Comparison of ENCODE assay signal across 10 cellular contexts in the genomic region with DNA sequence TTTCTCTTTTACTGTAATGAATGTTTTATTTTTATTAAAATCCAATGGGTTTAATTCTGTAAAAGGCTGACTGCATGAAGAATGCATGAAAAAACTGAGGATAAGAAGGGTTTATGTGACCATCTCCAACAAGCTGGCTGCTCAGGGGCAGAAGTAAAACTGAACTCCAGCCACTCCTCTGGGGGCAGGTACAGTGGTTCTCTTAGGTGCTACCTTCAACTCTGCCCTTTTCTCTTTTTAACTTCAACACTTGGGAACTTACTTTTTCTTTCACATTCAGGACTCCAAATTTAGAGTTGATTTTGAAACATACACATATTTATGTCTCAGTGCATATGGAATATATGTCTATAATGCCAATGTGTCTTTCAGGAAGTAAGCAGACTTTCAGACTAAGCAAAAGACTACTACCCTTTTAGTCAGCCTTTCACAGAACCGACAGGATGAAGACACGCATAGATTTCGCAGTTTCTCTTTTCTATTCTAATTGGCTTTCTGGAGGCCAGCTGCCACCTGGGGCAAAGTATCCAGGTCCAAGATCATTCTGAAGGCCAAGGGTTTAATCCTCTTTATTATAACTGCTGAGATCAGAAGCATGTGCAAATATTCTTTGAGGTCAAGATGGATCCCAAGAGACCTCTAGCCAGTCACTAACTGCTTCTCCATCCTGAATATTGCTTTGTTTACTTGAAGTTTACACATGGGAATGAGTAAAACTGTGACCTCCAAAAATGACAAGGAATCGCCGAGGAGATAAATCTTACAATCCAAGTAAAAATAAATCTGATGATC. TPM values are rescaled to one million over a fixed set of nuclear protein-coding genes. Genes with fewer than 3 reads are reported as not detected.
A peak's percentile ranks its signal among the peaks of the same experiment; 100 is the strongest.
DNase-seq lines count a peak whose midpoint lies in the region; ATAC-seq and TF ChIP-seq lines count a peak whose summit lies in the region.
"Had no signal": no experiment of that assay in that cellular context is flagged by ENCODE, and none has a peak within 500 bp of the region (broad histone marks: within the 10 kb centered on the region; RNA-seq: fewer than 3 reads in every experiment).

No MANE protein-coding gene starts in this region.

- no peak for DNase-seq in neural progenitor cell (ENCODE audit: low spot score)
- no peak for DNase-seq in CD4-positive, alpha-beta T cell
- no peak for DNase-seq in activated CD8-positive, alpha-beta memory T cell treated with anti-CD3 and anti-CD28 coated beads, Interleukin-2, amount 50 U/mL, for 48 hours
- no peak for DNase-seq in mucosa of descending colon
- DNase-seq in lower leg skin (ENCODE audit: low spot score in 2 of 2) = no peak
- DNase-seq: activated CD4-positive, alpha-beta T cell treated with anti-CD3 and anti-CD28 coated beads, Interleukin-2, amount 50 U/mL, for 4 hours; stimulated activated naive CD8-positive, alpha-beta T cell treated with anti-CD3 and anti-CD28 coated beads, Interleukin-15, Interleukin-2, amounts not matched to agents 100 U/mL and 50 U/mL, for 24 hours had no signal

- H3K9me3 ChIP-seq in neural progenitor cell (ENCODE audit: low read depth) (no peaks in the 10 kb centered on the region), mucosa of descending colon (no peaks in the 10 kb centered on the region)
- no peaks in the 10 kb centered on the region for H3K9me3 ChIP-seq in CD4-positive, alpha-beta T cell (ENCODE audit: control insufficient read depth, low read length)

- no peak overlapping the region for H3K27ac ChIP-seq in neural progenitor cell
- H3K27ac ChIP-seq in CD4-positive, alpha-beta T cell (ENCODE audit: low read depth, low read length) = no peak overlapping the region

- no peak overlapping the region for H2AFZ ChIP-seq in neural progenitor cell (replicated peaks)

- H3K79me2 ChIP-seq in neural progenitor cell (ENCODE audit: low read depth) = no peaks in the 10 kb centered on the region

- no peaks in the 10 kb centered on the region for H3K36me3 ChIP-seq in neural progenitor cell
- H3K36me3 ChIP-seq in mucosa of descending colon (ENCODE audit: low read depth) = no peaks in the 10 kb centered on the region

- 61 to 69% methylated on average over 5 of the region's 5 CpGs for WGBS in lower leg skin, 2 donors

- H3K36me3 Mint-ChIP-seq in neural progenitor cell = peaks cover 14% of the 10 kb centered on the region
- no peaks in the 10 kb centered on the region for H3K36me3 Mint-ChIP-seq in CD4-positive, alpha-beta T cell (ENCODE audit: low read depth)

- H3K27me3 Mint-ChIP-seq in neural progenitor cell (ENCODE audit: insufficient read depth, low read depth) = no peaks in the 10 kb centered on the region
- H3K27me3 Mint-ChIP-seq in CD4-positive, alpha-beta T cell = no peaks in the 10 kb centered on the region

- ATAC-seq in GM18909 (IDR thresholded peaks at IDR 0.05; ENCODE audit: poor library complexity, unreplicated experiment) = peak; percentile 74
- ATAC-seq in GM21619 (IDR thresholded peaks at IDR 0.05; ENCODE audit: unreplicated experiment) = peak; percentile 56
- peak; percentile 58 for ATAC-seq in HG03175 (IDR thresholded peaks at IDR 0.05; ENCODE audit: unreplicated experiment)
- ATAC-seq in CD4-positive, alpha-beta T cell (ENCODE audit: poor library complexity) = no peak
- no peak for ATAC-seq in mucosa of descending colon
- ATAC-seq: stimulated activated naive CD8-positive, alpha-beta T cell treated with anti-CD3 and anti-CD28 coated beads, Interleukin-15, Interleukin-2, amounts not matched to agents 100 U/mL and 50 U/mL, for 24 hours had no signal

- no peaks in the 10 kb centered on the region for H4K20me1 ChIP-seq in neural progenitor cell (ENCODE audit: low read depth)

- H3K9ac ChIP-seq in neural progenitor cell = no peak overlapping the region

- no peaks in the 10 kb centered on the region for H3F3A ChIP-seq in neural progenitor cell (ENCODE audit: low read depth)

- H3K4me3 Mint-ChIP-seq in neural progenitor cell = no peak overlapping the region
- H3K4me3 Mint-ChIP-seq in CD4-positive, alpha-beta T cell = no peak overlapping the region

- H3K4me1 ChIP-seq in neural progenitor cell (no peaks in the 10 kb centered on the region), mucosa of descending colon (ENCODE audit: low read depth) (no peaks in the 10 kb centered on the region)

- H3K27me3 ChIP-seq in neural progenitor cell = no peaks in the 10 kb centered on the region
- H3K27me3 ChIP-seq in CD4-positive, alpha-beta T cell (ENCODE audit: control insufficient read depth, insufficient read depth, low read length) = no peaks in the 10 kb centered on the region

- TF ChIP-seq POLR2A in lower leg skin (IDR thresholded peaks at IDR 0.05) = no peak

- H3K4me1 Mint-ChIP-seq in neural progenitor cell = peaks cover 20% of the 10 kb centered on the region
- no peaks in the 10 kb centered on the region for H3K4me1 Mint-ChIP-seq in CD4-positive, alpha-beta T cell (ENCODE audit: low read depth)

- TF ChIP-seq CTCF in neural progenitor cell (IDR thresholded peaks at IDR 0.05) (no peak), mucosa of descending colon (IDR thresholded peaks at IDR 0.05) (no peak), lower leg skin (IDR thresholded peaks at IDR 0.05) (no peak)
- TF ChIP-seq CTCF in CD4-positive, alpha-beta T cell (IDR thresholded peaks at IDR 0.05) = no peak

- H3K4me3 ChIP-seq in neural progenitor cell = no peak overlapping the region
- H3K4me3 ChIP-seq in mucosa of descending colon = no peak overlapping the region
- no peak overlapping the region for H3K4me3 ChIP-seq in lower leg skin (ENCODE audit: low read depth, poor library complexity, severe bottlenecking)

- intact Hi-C loops in CD4-positive, alpha-beta T cell (cut with DNase I, micrococcal nuclease) = no loop called here
- intact Hi-C loops in mucosa of descending colon (cut with DNase I, micrococcal nuclease) = no loop called here
- intact Hi-C loops in lower leg skin (cut with DNase I; ENCODE audit: low total_unique reads) = no loop called here

- H3K27ac Mint-ChIP-seq in neural progenitor cell = peak overlapping the region; percentile 20
- H3K27ac Mint-ChIP-seq in CD4-positive, alpha-beta T cell = no peak overlapping the region

- POLR2A ChIA-PET in CD4-positive, alpha-beta T cell (lab: Charles Lee) = no interaction called here

- no peak overlapping the region for H3K4me2 ChIP-seq in neural progenitor cell

- peaks cover 9% of the 10 kb centered on the region for H3K9me3 Mint-ChIP-seq in neural progenitor cell
- H3K9me3 Mint-ChIP-seq in CD4-positive, alpha-beta T cell = no peaks in the 10 kb centered on the region

- CTCF ChIA-PET in CD4-positive, alpha-beta T cell (lab: Charles Lee) = no interaction called here

RNA-seq across cellular contexts. Expression of a gene that starts 30.7 kb away (rescaled TPM):
- total RNA-seq in neural progenitor cell (ENCODE audit: low replicate concordance) (not detected in 2 replicates), mucosa of descending colon (1 to 10 TPM; 4.0 to 6.3 (median 5.5) TPM), lower leg skin (under 1 TPM in 3 of 4 donors, not detected in 1; 0.05 to 0.36 (median 0.21) TPM)
- total RNA-seq in CD4-positive, alpha-beta T cell = not detected

Comparison
In these comparisons a context has a peak if more than half of its experiments do, and no peak if none do; other contexts are left out.
1. ATAC-seq: peak in GM18909 (single experiment), GM21619 (single experiment) and HG03175 (single experiment); none in CD4-positive, alpha-beta T cell (single experiment) and mucosa of descending colon (single experiment).